ENCODE assay signal across 15 cellular contexts in the genomic region with DNA sequence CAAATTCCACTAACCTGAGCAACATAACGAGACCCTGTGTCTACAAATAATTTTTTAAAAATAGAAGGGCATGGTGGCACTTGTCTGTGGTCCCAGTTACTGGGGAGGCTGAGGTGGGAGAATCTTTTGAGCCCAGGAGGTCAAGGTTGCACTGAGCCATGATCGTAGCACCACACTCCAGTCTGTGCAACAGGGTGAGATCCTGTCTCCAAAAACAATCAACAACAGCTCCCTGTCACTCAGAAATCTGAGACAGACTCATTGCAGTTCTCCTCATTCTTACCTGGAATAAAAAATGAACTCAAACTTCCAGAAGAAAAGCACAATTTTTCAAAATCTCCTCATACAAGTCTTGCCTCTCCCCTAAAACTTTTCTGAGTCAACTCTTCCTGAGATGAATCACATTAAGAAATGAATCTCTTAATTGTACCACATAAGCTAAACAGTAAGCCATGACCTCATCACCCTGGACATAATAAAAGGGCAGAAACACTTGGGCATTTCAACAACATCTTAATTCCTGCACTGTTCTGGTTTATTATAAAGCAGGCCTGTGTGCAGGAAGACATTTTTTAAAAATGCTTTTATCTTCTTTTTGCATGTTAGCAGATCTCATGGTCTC.
A peak's percentile ranks its signal among the peaks of the same experiment; 100 is the strongest.
DNase-seq lines count a peak whose midpoint lies in the region; ATAC-seq, FAIRE-seq and TF ChIP-seq lines count a peak whose summit lies in the region.
"Had no signal": no experiment of that assay in that cellular context is flagged by ENCODE, and none has a peak within 500 bp of the region (broad histone marks: within the 10 kb centered on the region; RNA-seq: fewer than 3 reads in every experiment).

No MANE protein-coding gene starts in this region.

- CTCF ChIA-PET in IMR-90 (lab: Yijun Ruan, JAX) = interaction anchor here (0.6 kb wide), 1 partner anchor 124 kb away, joined by 3 read pairs; no protein-coding TSS in a partner anchor
- CTCF ChIA-PET in endothelial cell of umbilical vein (lab: Charles Lee) = interaction anchor here (0.6 to 4.2 kb wide), 7 partner anchors 9 to 219 kb away, joined by 3 to 30 read pairs (median 3); no protein-coding TSS in a partner anchor

- POLR2A ChIA-PET in IMR-90 (lab: Charles Lee; ENCODE audit: unreplicated experiment) (no interaction called here), endothelial cell of umbilical vein (lab: Charles Lee) (interaction anchor here (0.6 kb wide), 1 partner anchor 1262 kb away, joined by 4 read pairs; no protein-coding TSS in a partner anchor)

- H3K9ac ChIP-seq in IMR-90 (ENCODE audit: low read depth, low read length) (no peak overlapping the region), endothelial cell of umbilical vein (replicated peaks; ENCODE audit: extremely low read depth, insufficient read depth, low read length) (no peak overlapping the region), Karpas-422 (ENCODE audit: low read length) (no peak overlapping the region)

- intact Hi-C loops in IMR-90 (cut with micrococcal nuclease) (loop anchor here (1.0 kb wide), 1 partner anchor 238 kb away; no protein-coding TSS in a partner anchor), endothelial cell of umbilical vein (cut with micrococcal nuclease) (no loop called here), mucosa of descending colon (cut with DNase I, micrococcal nuclease) (no loop called here)

- H3K56ac ChIP-seq in IMR-90 (ENCODE audit: extremely low read depth, insufficient read depth, low read length) = no peak overlapping the region

- dilution Hi-C loops in IMR-90 (cut with HindIII; ENCODE audit: low sequenced_read_pairs, unreplicated experiment) (no loop called here), endothelial cell of umbilical vein (cut with MboI; ENCODE audit: extremely low pct_ligation_motif_present, low sequenced_read_pairs) (no loop called here)

- H3K23ac ChIP-seq in IMR-90 (ENCODE audit: low read depth, low read length) = no peak overlapping the region

- H2AK9ac ChIP-seq in IMR-90 (replicated peaks; ENCODE audit: low read depth, low read length, poor library complexity) = no peak overlapping the region

- no peaks in the 10 kb centered on the region for H3K9me3 ChIP-seq in IMR-90 (ENCODE audit: control insufficient read depth, insufficient read depth, low read length)
- no peaks in the 10 kb centered on the region for H3K9me3 ChIP-seq in endothelial cell of umbilical vein (replicated peaks; ENCODE audit: control insufficient read depth, insufficient read depth, low read length)
- no peaks in the 10 kb centered on the region for H3K9me3 ChIP-seq in mucosa of descending colon
- no peaks in the 10 kb centered on the region for H3K9me3 ChIP-seq in Karpas-422 (ENCODE audit: low read length)

- H2BK120ac ChIP-seq in IMR-90 (ENCODE audit: low read depth, low read length) = peak overlapping the region; percentile 34; the same call in 1 of the 2 replicates

- TF ChIP-seq POLR2A in IMR-90 (IDR thresholded peaks at IDR 0.05; ENCODE audit: low read depth, low read length) = no peak
- TF ChIP-seq POLR2A in endothelial cell of umbilical vein (IDR thresholded peaks at IDR 0.05; ENCODE audit: low read depth, low read length) = no peak

- no peak overlapping the region for H3K18ac ChIP-seq in IMR-90 (ENCODE audit: low read depth, low read length)

- peak; percentile 92 for FAIRE-seq in endothelial cell of umbilical vein (lab: Jason Lieb, UNC)

- no CpG with 5 or more reads among the region's 2 CpGs for WGBS in IMR-90 (ENCODE audit: extremely low coverage in 2 of 2, insufficient read length in 1 of 2), 2 experiments

- in situ Hi-C loops in IMR-90 (cut with MboI; ENCODE audit: low sequenced_read_pairs) = no loop called here

- H3K27ac ChIP-seq in IMR-90 (ENCODE audit: insufficient read depth, low read length) (no peak overlapping the region), endothelial cell of umbilical vein (ENCODE audit: insufficient read depth, low read depth, low read length) (peak overlapping the region; percentile 25), Karpas-422 (ENCODE audit: low read length) (no peak overlapping the region)

- H4K5ac ChIP-seq in IMR-90 (ENCODE audit: low read depth, low read length) = no peak overlapping the region

- no peak for TF ChIP-seq CTCF in IMR-90 (conservative IDR thresholded peaks at IDR 0.05; ENCODE audit: low read depth, low read length)
- TF ChIP-seq CTCF in endothelial cell of umbilical vein (IDR thresholded peaks at IDR 0.05; ENCODE audit: extremely low read depth in 1 of 2, insufficient read depth in 1 of 2, low read depth in 1 of 2, low read length in 2 of 2) = no peak
- no peak for TF ChIP-seq CTCF in mucosa of descending colon (IDR thresholded peaks at IDR 0.05)

- H4K91ac ChIP-seq in IMR-90 (ENCODE audit: insufficient read depth, low read depth, low read length) = no peak overlapping the region

- H3K9me1 ChIP-seq in IMR-90 (ENCODE audit: insufficient read depth, low read length) = peaks cover 3% of the 10 kb centered on the region; the same call in 1 of the 2 replicates
- H3K9me1 ChIP-seq in endothelial cell of umbilical vein (replicated peaks; ENCODE audit: control insufficient read depth, extremely low read depth, insufficient read depth, low read length) = no peaks in the 10 kb centered on the region

- H4K20me1 ChIP-seq in IMR-90 (ENCODE audit: insufficient read depth, low read length) = no peaks in the 10 kb centered on the region; the same call in 1 of the 2 replicates
- no peaks in the 10 kb centered on the region for H4K20me1 ChIP-seq in endothelial cell of umbilical vein (replicated peaks; ENCODE audit: control insufficient read depth, extremely low read depth, insufficient read depth, low read length)
- H4K20me1 ChIP-seq in Karpas-422 (ENCODE audit: insufficient read depth, low read depth, low read length) = no peaks in the 10 kb centered on the region

- no peak overlapping the region for H3K14ac ChIP-seq in IMR-90 (replicated peaks; ENCODE audit: low read depth, low read length)

- no peaks in the 10 kb centered on the region for H3K79me1 ChIP-seq in IMR-90 (ENCODE audit: low read depth in 1 of 2, low read length in 2 of 2)

- DNase-seq in Daoy (ENCODE audit: low read depth) (peak; percentile 75), IMR-90 (peak; percentile 74), endothelial cell of umbilical vein (ENCODE audit: low read depth, low spot score) (peak; percentile 75), mucosa of descending colon (no peak), Karpas-422 (no peak), pons (ENCODE audit: low spot score) (no peak), COLO668 (lab: John Stamatoyannopoulos, UW; ENCODE audit: unreplicated experiment) (no peak)
- DNase-seq: activated CD8-positive, alpha-beta memory T cell treated with anti-CD3 and anti-CD28 coated beads, Interleukin-2, amount 50 U/mL, for 48 hours; amygdala; CD8-positive, alpha-beta T cell; effector CD4-positive, alpha-beta T cell; NCI-H1417; NCI-H524 treated with DMSO at 0.1 percent for 48 hours had no signal

- no peak overlapping the region for H3K4me2 ChIP-seq in IMR-90 (ENCODE audit: low read depth, low read length)
- H3K4me2 ChIP-seq in endothelial cell of umbilical vein (ENCODE audit: insufficient read depth, low read length) = peak overlapping the region; percentile 42
- no peak overlapping the region for H3K4me2 ChIP-seq in Karpas-422 (ENCODE audit: low read depth, low read length, poor library complexity, severe bottlenecking)

- H3K4me1 ChIP-seq in IMR-90 (ENCODE audit: control insufficient read depth, insufficient read depth, low read length) (peaks cover 9% of the 10 kb centered on the region), endothelial cell of umbilical vein (ENCODE audit: control insufficient read depth, extremely low read depth, insufficient read depth, low read length) (peaks cover 26% of the 10 kb centered on the region), mucosa of descending colon (ENCODE audit: low read depth) (peaks cover 16% of the 10 kb centered on the region), Karpas-422 (ENCODE audit: low read length) (no peaks in the 10 kb centered on the region)

- no peak overlapping the region for H2AK5ac ChIP-seq in IMR-90 (ENCODE audit: low read depth, low read length)

- H3K4ac ChIP-seq in IMR-90 (ENCODE audit: low read depth, low read length) = peak overlapping the region; percentile 52; the same call in 1 of the 2 replicates

- H3K27me3 ChIP-seq in IMR-90 (ENCODE audit: control insufficient read depth, insufficient read depth, low read length) (peaks cover 8% of the 10 kb centered on the region), endothelial cell of umbilical vein (ENCODE audit: control insufficient read depth in 2 of 2, insufficient read depth in 2 of 2, low read length in 2 of 2) (no peaks in the 10 kb centered on the region), Karpas-422 (ENCODE audit: low read length) (no peaks in the 10 kb centered on the region)

- H3K36me3 ChIP-seq in IMR-90 (ENCODE audit: control insufficient read depth, insufficient read depth, low read length) = no peaks in the 10 kb centered on the region
- no peaks in the 10 kb centered on the region for H3K36me3 ChIP-seq in endothelial cell of umbilical vein (ENCODE audit: control insufficient read depth in 2 of 2, extremely low read depth in 1 of 2, insufficient read depth in 2 of 2, low read length in 2 of 2)
- H3K36me3 ChIP-seq in mucosa of descending colon (ENCODE audit: low read depth) = no peaks in the 10 kb centered on the region
- no peaks in the 10 kb centered on the region for H3K36me3 ChIP-seq in Karpas-422 (ENCODE audit: insufficient read depth, low read length)

- no peaks in the 10 kb centered on the region for H3K9me2 ChIP-seq in Karpas-422 (replicated peaks; ENCODE audit: insufficient read depth, low read length)

- H2AFZ ChIP-seq in IMR-90 (replicated peaks; ENCODE audit: low read length, poor library complexity) (no peak overlapping the region), endothelial cell of umbilical vein (ENCODE audit: low read depth, low read length) (no peak overlapping the region), Karpas-422 (ENCODE audit: low read length) (no peak overlapping the region)

- H2BK15ac ChIP-seq in IMR-90 (ENCODE audit: low read depth, low read length) = peak overlapping the region; percentile 66; the same call in 1 of the 3 replicates

- BruUV-seq in IMR-90 (replicated peaks; lab: Mats Ljungman, UMichigan) (no TSS peak), endothelial cell of umbilical vein (replicated peaks; lab: Mats Ljungman, UMichigan) (no TSS peak)

- no peak overlapping the region for H2BK5ac ChIP-seq in IMR-90 (ENCODE audit: low read depth, low read length, poor library complexity, severe bottlenecking)

- no peak overlapping the region for H4K8ac ChIP-seq in IMR-90 (ENCODE audit: low read depth in 2 of 2, low read length in 2 of 2)

- ATAC-seq in IMR-90 (ENCODE audit: low read depth) (peak; percentile 76), mucosa of descending colon (peak; percentile 66), GM19035 (IDR thresholded peaks at IDR 0.05; ENCODE audit: unreplicated experiment) (no peak)
- ATAC-seq: CD8-positive, alpha-beta T cell; Right ventricle myocardium inferior had no signal

- H3K79me2 ChIP-seq in endothelial cell of umbilical vein (ENCODE audit: control insufficient read depth, insufficient read depth, low read length) = no peaks in the 10 kb centered on the region
- no peaks in the 10 kb centered on the region for H3K79me2 ChIP-seq in Karpas-422 (ENCODE audit: low read length)

- H2BK20ac ChIP-seq in IMR-90 (ENCODE audit: low read depth, low read length) = no peak overlapping the region

- TF ChIP-seq RAD21 in IMR-90 (IDR thresholded peaks at IDR 0.05; ENCODE audit: low read length) = no peak

- H3K4me3 ChIP-seq in IMR-90 (ENCODE audit: insufficient read depth, low read depth, low read length) (no peak overlapping the region), endothelial cell of umbilical vein (replicated peaks in 1 of 3; ENCODE audit: insufficient read depth in 1 of 3, low read depth in 1 of 3, low read length in 3 of 3) (no peak overlapping the region), mucosa of descending colon (no peak overlapping the region), Karpas-422 (ENCODE audit: low read length) (no peak overlapping the region)

Comparison
In these comparisons a context has a peak if more than half of its experiments do, and no peak if none do; other contexts are left out.
1. DNase-seq: peak in Daoy (single experiment), IMR-90 (single experiment) and endothelial cell of umbilical vein (single experiment); none in mucosa of descending colon (0 of 3), Karpas-422 (single experiment), pons (single experiment) and COLO668 (single experiment).